ENCODE assay signal across 18 cellular contexts in the genomic region with DNA sequence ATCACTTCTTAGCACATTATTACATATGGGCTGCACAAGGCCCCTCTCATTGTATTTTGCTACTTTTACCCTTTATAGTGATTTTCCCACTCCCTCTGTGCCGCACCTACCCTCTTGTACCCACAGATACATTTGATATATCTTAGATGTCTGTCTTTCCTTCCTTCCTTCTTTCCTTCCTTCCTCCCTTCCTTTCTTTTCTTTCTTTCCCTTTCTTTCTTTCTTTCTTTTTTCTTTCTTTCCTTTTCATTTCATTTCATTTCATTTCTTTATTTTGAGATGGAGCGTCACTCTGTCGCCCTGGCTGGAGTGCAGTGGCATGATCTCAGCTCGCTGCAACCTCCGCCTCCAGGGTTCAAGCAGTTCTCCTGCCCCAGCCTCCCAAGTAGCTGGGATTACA. TPM values are rescaled to one million over a fixed set of nuclear protein-coding genes. Genes with fewer than 3 reads are reported as not detected.
DNase-seq lines count a peak whose midpoint lies in the region; ATAC-seq and TF ChIP-seq lines count a peak whose summit lies in the region.
"Had no signal": no experiment of that assay in that cellular context is flagged by ENCODE, and none has a peak within 500 bp of the region (broad histone marks: within the 10 kb centered on the region; RNA-seq: fewer than 3 reads in every experiment).

No MANE protein-coding gene starts in this region.

- intact Hi-C loops in activated CD4-positive, alpha-beta memory T cell treated with anti-CD3 and anti-CD28 coated beads for 36 hours (cut with micrococcal nuclease), result no loop called here

- H3K27ac ChIP-seq in HEK293 (ENCODE audit: extremely low read depth, low read depth, low read length), result no peak overlapping the region

- H3K27me3 Mint-ChIP-seq in activated CD4-positive, alpha-beta memory T cell treated with anti-CD3 and anti-CD28 coated beads, Interleukin-2, amount 10 ng/mL, durations not matched to agents 7 days and 5 days, result no peaks in the 10 kb centered on the region
- H3K27me3 Mint-ChIP-seq in activated CD4-positive, alpha-beta memory T cell treated with anti-CD3 and anti-CD28 coated beads for 36 hours, result no peaks in the 10 kb centered on the region
- no peaks in the 10 kb centered on the region for H3K27me3 Mint-ChIP-seq in T-helper 17 cell
- no peaks in the 10 kb centered on the region for H3K27me3 Mint-ChIP-seq in nephron progenitor cell (ENCODE audit: low read depth, poor library complexity)
- H3K27me3 Mint-ChIP-seq: CD4-positive, alpha-beta memory T cell had no signal

- ATAC-seq in T-helper 17 cell, result no peak

- CTCF ChIA-PET in activated CD4-positive, alpha-beta memory T cell treated with anti-CD3 and anti-CD28 coated beads, Interleukin-2, amount 10 ng/mL, durations not matched to agents 7 days and 5 days (lab: Charles Lee), result no interaction called here
- CTCF ChIA-PET in activated CD4-positive, alpha-beta memory T cell treated with anti-CD3 and anti-CD28 coated beads for 36 hours (lab: Charles Lee), result no interaction called here
- CTCF ChIA-PET in HEK293 (lab: Yijun Ruan, JAX), result interaction anchor here (0.7 to 1.2 kb wide), 3 partner anchors 11 to 20 kb away, joined by 3 read pairs; no protein-coding TSS in a partner anchor

- H3K4me1 Mint-ChIP-seq in activated CD4-positive, alpha-beta memory T cell treated with anti-CD3 and anti-CD28 coated beads, Interleukin-2, amount 10 ng/mL, durations not matched to agents 7 days and 5 days, result peaks cover 38% of the 10 kb centered on the region
- peaks cover 21% of the 10 kb centered on the region for H3K4me1 Mint-ChIP-seq in activated CD4-positive, alpha-beta memory T cell treated with anti-CD3 and anti-CD28 coated beads for 36 hours (ENCODE audit: low read depth)
- peaks cover 25% of the 10 kb centered on the region for H3K4me1 Mint-ChIP-seq in T-helper 17 cell
- peaks cover 9% of the 10 kb centered on the region for H3K4me1 Mint-ChIP-seq in nephron progenitor cell

- no peak overlapping the region for H3K4me3 Mint-ChIP-seq in activated CD4-positive, alpha-beta memory T cell treated with anti-CD3 and anti-CD28 coated beads, Interleukin-2, amount 10 ng/mL, durations not matched to agents 7 days and 5 days
- no peak overlapping the region for H3K4me3 Mint-ChIP-seq in activated CD4-positive, alpha-beta memory T cell treated with anti-CD3 and anti-CD28 coated beads for 36 hours
- no peak overlapping the region for H3K4me3 Mint-ChIP-seq in T-helper 17 cell
- no peak overlapping the region for H3K4me3 Mint-ChIP-seq in nephron progenitor cell
- H3K4me3 Mint-ChIP-seq: CD4-positive, alpha-beta memory T cell had no signal

- no peak overlapping the region for H3K4me3 ChIP-seq in HEK293 (ENCODE audit: low read depth, low read length)
- H3K4me3 ChIP-seq: HAP-1 had no signal

- DNase-seq in activated CD4-positive, alpha-beta memory T cell treated with anti-CD3 and anti-CD28 coated beads, Interleukin-2, amount 10 ng/mL, durations not matched to agents 7 days and 5 days, result no peak
- DNase-seq in activated CD4-positive, alpha-beta memory T cell treated with anti-CD3 and anti-CD28 coated beads for 36 hours, result no peak
- DNase-seq in T-helper 17 cell, result no peak
- no peak for DNase-seq in nephron progenitor cell
- DNase-seq in NCI-H2227 treated with DMSO at 0.1 percent for 48 hours (lab: John Stamatoyannopoulos, UW), result no peak
- DNase-seq in cerebellar cortex (ENCODE audit: low spot score), result no peak
- DNase-seq: C1 segment of cervical spinal cord; Calu3; CD4-positive, alpha-beta memory T cell; COR-L47; DMS53; DMS79 treated with DMSO at 0.1 percent for 48 hours; GF-D8; GOT3 had no signal

- peaks cover 76 to 80% of the 10 kb centered on the region in 2 experiments for H3K36me3 ChIP-seq in HEK293 (ENCODE audit: control insufficient read depth in 2 of 2, insufficient read depth in 1 of 2, low read length in 2 of 2)

- TF ChIP-seq CTCF in HEK293 (tag by site-specific recombination; IDR thresholded peaks at IDR 0.05), result no peak
- no peak for TF ChIP-seq CTCF in nephron progenitor cell (IDR thresholded peaks at IDR 0.05)

- no peaks in the 10 kb centered on the region for H3K4me1 ChIP-seq in HEK293 (ENCODE audit: control insufficient read depth, insufficient read depth, low read length)
- H3K4me1 ChIP-seq: HAP-1 had no signal

- H3K27ac Mint-ChIP-seq in activated CD4-positive, alpha-beta memory T cell treated with anti-CD3 and anti-CD28 coated beads, Interleukin-2, amount 10 ng/mL, durations not matched to agents 7 days and 5 days, result peak overlapping the region; percentile 21
- no peak overlapping the region for H3K27ac Mint-ChIP-seq in activated CD4-positive, alpha-beta memory T cell treated with anti-CD3 and anti-CD28 coated beads for 36 hours
- H3K27ac Mint-ChIP-seq in T-helper 17 cell (peak overlapping the region; percentile 77), nephron progenitor cell (peak overlapping the region; percentile 71)

- POLR2A ChIA-PET in activated CD4-positive, alpha-beta memory T cell treated with anti-CD3 and anti-CD28 coated beads, Interleukin-2, amount 10 ng/mL, durations not matched to agents 7 days and 5 days (lab: Charles Lee), result interaction anchor here (1.2 to 1.8 kb wide), 3 partner anchors 11 to 17 kb away, joined by 3 to 4 read pairs (median 4); no protein-coding TSS in a partner anchor
- POLR2A ChIA-PET in activated CD4-positive, alpha-beta memory T cell treated with anti-CD3 and anti-CD28 coated beads for 36 hours (lab: Charles Lee), result no interaction called here
- POLR2A ChIA-PET in HEK293 (lab: Yijun Ruan, JAX), result interaction anchor here (1.4 kb wide), 1 partner anchor 13 kb away, joined by 3 read pairs; a partner anchor contains a TSS

- no peaks in the 10 kb centered on the region for H3K9me3 Mint-ChIP-seq in activated CD4-positive, alpha-beta memory T cell treated with anti-CD3 and anti-CD28 coated beads, Interleukin-2, amount 10 ng/mL, durations not matched to agents 7 days and 5 days
- no peaks in the 10 kb centered on the region for H3K9me3 Mint-ChIP-seq in activated CD4-positive, alpha-beta memory T cell treated with anti-CD3 and anti-CD28 coated beads for 36 hours
- no peaks in the 10 kb centered on the region for H3K9me3 Mint-ChIP-seq in nephron progenitor cell
- H3K9me3 Mint-ChIP-seq: CD4-positive, alpha-beta memory T cell had no signal

- peaks cover 70% of the 10 kb centered on the region for H3K36me3 Mint-ChIP-seq in activated CD4-positive, alpha-beta memory T cell treated with anti-CD3 and anti-CD28 coated beads, Interleukin-2, amount 10 ng/mL, durations not matched to agents 7 days and 5 days (ENCODE audit: low read depth)
- peaks cover 43% of the 10 kb centered on the region for H3K36me3 Mint-ChIP-seq in activated CD4-positive, alpha-beta memory T cell treated with anti-CD3 and anti-CD28 coated beads for 36 hours
- H3K36me3 Mint-ChIP-seq in T-helper 17 cell (ENCODE audit: low read depth) (peaks cover 5% of the 10 kb centered on the region), nephron progenitor cell (ENCODE audit: low read depth) (peaks cover 81% of the 10 kb centered on the region)

- no peaks in the 10 kb centered on the region for H3K9me3 ChIP-seq in HEK293 (ENCODE audit: control insufficient read depth, insufficient read depth, low read depth, low read length)
- no peaks in the 10 kb centered on the region for H3K9me3 ChIP-seq in T-helper 17 cell (ENCODE audit: control insufficient read depth, low read length, poor library complexity, severe bottlenecking)
- H3K9me3 ChIP-seq: HAP-1 had no signal

TF ChIP-seq in HEK293, 187 proteins besides CTCF, POLR2A, EP300 and RAD21:
- TF ChIP-seq ZNF366 (tag by site-specific recombination; conservative IDR thresholded peaks at IDR 0.05) (peak; percentile 83), PRDM1 (tag by site-specific recombination; IDR thresholded peaks at IDR 0.05) (peak; percentile 66), ZNF404 (tag by site-specific recombination; IDR thresholded peaks at IDR 0.05) (no peak)

RNA-seq across cellular contexts. Expression of a gene that starts 12.2 kb away (rescaled TPM):
- 10 to 100 TPM; 74.6 to 75.5 TPM for total RNA-seq in activated CD4-positive, alpha-beta memory T cell treated with anti-CD3 and anti-CD28 coated beads, Interleukin-2, amount 10 ng/mL, durations not matched to agents 7 days and 5 days
- total RNA-seq in activated CD4-positive, alpha-beta memory T cell treated with anti-CD3 and anti-CD28 coated beads for 36 hours, result 10 to 100 TPM; 52.1 to 52.5 TPM
- 10 to 100 TPM; 13.0 to 13.3 TPM for total RNA-seq in T-helper 17 cell

RNA-seq across cellular contexts. Expression of a gene that starts 12.4 kb away (rescaled TPM):
- 10 to 100 TPM; 62.5 to 78.5 TPM for total RNA-seq in activated CD4-positive, alpha-beta memory T cell treated with anti-CD3 and anti-CD28 coated beads, Interleukin-2, amount 10 ng/mL, durations not matched to agents 7 days and 5 days
- 10 to 100 TPM; 83.7 to 97.9 TPM for total RNA-seq in activated CD4-positive, alpha-beta memory T cell treated with anti-CD3 and anti-CD28 coated beads for 36 hours
- total RNA-seq in T-helper 17 cell, result 10 to 100 TPM; 38.3 to 48.6 TPM

RNA-seq across cellular contexts. Expression of a gene that starts 40.9 kb away (rescaled TPM):
- 100 to 1,000 TPM; 107 to 112 TPM for total RNA-seq in activated CD4-positive, alpha-beta memory T cell treated with anti-CD3 and anti-CD28 coated beads, Interleukin-2, amount 10 ng/mL, durations not matched to agents 7 days and 5 days
- 10 to 100 TPM; 72.6 to 72.8 TPM for total RNA-seq in activated CD4-positive, alpha-beta memory T cell treated with anti-CD3 and anti-CD28 coated beads for 36 hours
- total RNA-seq in T-helper 17 cell, result 10 to 100 TPM; 49.3 to 65.3 TPM

RNA-seq across cellular contexts. Expression of a gene that starts 47.4 kb away (rescaled TPM):
- 10 to 100 TPM; 40.4 to 41.8 TPM for total RNA-seq in activated CD4-positive, alpha-beta memory T cell treated with anti-CD3 and anti-CD28 coated beads, Interleukin-2, amount 10 ng/mL, durations not matched to agents 7 days and 5 days
- total RNA-seq in activated CD4-positive, alpha-beta memory T cell treated with anti-CD3 and anti-CD28 coated beads for 36 hours, result 10 to 100 TPM; 29.1 to 31.6 TPM
- total RNA-seq in T-helper 17 cell, result 10 to 100 TPM; 17.1 to 30.5 TPM

RNA-seq across cellular contexts. Expression of a gene that starts 56.6 kb away (rescaled TPM):
- total RNA-seq in activated CD4-positive, alpha-beta memory T cell treated with anti-CD3 and anti-CD28 coated beads, Interleukin-2, amount 10 ng/mL, durations not matched to agents 7 days and 5 days, result not detected
- not detected for total RNA-seq in activated CD4-positive, alpha-beta memory T cell treated with anti-CD3 and anti-CD28 coated beads for 36 hours
- total RNA-seq in T-helper 17 cell, result under 1 TPM in 1 of 2 donors, not detected in 1; 0.29 TPM
- total RNA-seq: A172; CD4-positive, alpha-beta memory T cell; Daoy had no signal
